Comparison of ENCODE assay signal across 8 cellular contexts in the genomic region with DNA sequence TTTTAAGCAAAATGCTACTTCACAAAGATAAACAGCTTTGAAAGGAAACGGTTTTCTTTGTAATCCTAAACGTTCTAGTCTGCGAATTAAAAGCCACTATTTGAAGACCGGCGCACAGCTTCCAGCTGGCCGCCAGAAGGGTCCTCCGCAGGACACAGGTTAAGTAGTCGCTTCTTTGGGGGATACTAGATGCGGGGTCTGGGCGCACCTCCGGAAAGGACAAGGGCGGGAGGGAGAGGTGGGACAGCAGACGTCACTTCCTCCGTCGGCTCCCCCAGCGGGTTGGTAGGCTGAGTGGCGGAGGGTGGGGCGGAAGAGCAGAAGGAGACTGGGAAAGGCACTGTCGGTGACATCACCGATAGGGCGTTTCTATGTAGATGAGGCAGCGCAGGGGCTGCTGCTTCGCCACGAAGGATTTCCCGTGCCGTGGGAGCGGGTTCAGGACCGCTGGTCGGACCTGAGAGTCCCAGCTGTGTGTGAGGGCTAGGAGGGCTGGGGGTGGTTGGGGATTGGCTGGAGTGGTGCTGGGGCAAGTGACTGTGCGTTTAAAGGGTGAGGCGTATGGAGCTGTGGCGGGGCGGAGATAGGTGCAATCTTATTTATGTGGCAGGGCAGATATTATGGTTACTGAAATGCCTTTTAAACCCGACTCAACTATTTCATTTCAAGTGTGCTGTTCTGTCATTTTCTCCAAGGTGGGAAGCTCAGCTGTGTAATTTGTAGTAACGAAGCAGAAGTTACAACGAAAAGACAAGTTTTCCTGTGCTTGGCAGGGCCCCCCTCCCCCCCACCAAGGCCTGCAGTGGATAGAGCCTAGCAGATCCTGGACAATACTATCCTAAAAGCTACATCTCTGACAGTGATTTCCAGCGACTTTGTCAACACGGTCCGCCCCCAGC.
DNase-seq lines count a peak whose midpoint lies in the region; ATAC-seq, FAIRE-seq and TF ChIP-seq lines count a peak whose summit lies in the region.
"Not testable (repeated sequence)": the region's sequence is repeated elsewhere in the genome, so short reads cannot be mapped to it uniquely, and the experiment has no call there.

No MANE protein-coding gene starts in this region.

- H3K27me3 ChIP-seq in upper lobe of right lung: not testable (repeated sequence)

- peak overlapping the region; percentile 96 for H3K27ac ChIP-seq in upper lobe of right lung

- FAIRE-seq in GM12892 (lab: Jason Lieb, UNC): not testable (repeated sequence)

- H3K36me3 ChIP-seq in upper lobe of right lung: not testable (repeated sequence)

- H3K4me3 ChIP-seq in upper lobe of right lung: peak overlapping the region; percentile 62

- peak; percentile 26 for DNase-seq in GM12892 (ENCODE audit: insufficient read length)
- peak; percentile 91 for DNase-seq in NCI-H1048 (lab: John Stamatoyannopoulos, UW)
- DNase-seq in SK-N-DZ (ENCODE audit: low spot score): peak; percentile 97
- peak; percentile 67 for DNase-seq in activated naive CD8-positive, alpha-beta T cell treated with anti-CD3 and anti-CD28 coated beads for 36 hours
- peak; percentile 94 for DNase-seq in glomerular visceral epithelial cell (ENCODE audit: extremely low spot score)
- DNase-seq in non-pigmented ciliary epithelial cell (ENCODE audit: low read depth): peak; percentile 95
- DNase-seq in upper lobe of right lung: peak; percentile 83

- TF ChIP-seq CTCF in upper lobe of right lung (IDR thresholded peaks at IDR 0.05): not testable (repeated sequence)

- H3K4me1 Mint-ChIP-seq in activated naive CD8-positive, alpha-beta T cell treated with anti-CD3 and anti-CD28 coated beads for 36 hours: peaks cover 13% of the 10 kb centered on the region

- not testable (repeated sequence) for H3K9me3 ChIP-seq in upper lobe of right lung

- not testable (repeated sequence) for H3K9me3 Mint-ChIP-seq in activated naive CD8-positive, alpha-beta T cell treated with anti-CD3 and anti-CD28 coated beads for 36 hours

- peak overlapping the region; percentile 90 for H3K4me3 Mint-ChIP-seq in activated naive CD8-positive, alpha-beta T cell treated with anti-CD3 and anti-CD28 coated beads for 36 hours

- intact Hi-C loops in upper lobe of right lung (cut with DNase I): not testable (repeated sequence)

- not testable (repeated sequence) for H3K36me3 Mint-ChIP-seq in activated naive CD8-positive, alpha-beta T cell treated with anti-CD3 and anti-CD28 coated beads for 36 hours

- not testable (repeated sequence) for H3K27me3 Mint-ChIP-seq in activated naive CD8-positive, alpha-beta T cell treated with anti-CD3 and anti-CD28 coated beads for 36 hours

- H3K27ac Mint-ChIP-seq in activated naive CD8-positive, alpha-beta T cell treated with anti-CD3 and anti-CD28 coated beads for 36 hours: peak overlapping the region; percentile 100

- not testable (repeated sequence) for H3K4me1 ChIP-seq in upper lobe of right lung

- peak; percentile 94 for TF ChIP-seq POLR2A in GM12892 (IDR thresholded peaks at IDR 0.05; ENCODE audit: low read depth, low read length)

- ATAC-seq in HG02759 (IDR thresholded peaks at IDR 0.05; ENCODE audit: unreplicated experiment) (peak; percentile 93), upper lobe of right lung (peak; percentile 99)

Comparison
In these comparisons a context has a peak if more than half of its experiments do, and no peak if none do; other contexts are left out.
1. Peak in every context shown above with its lines: DNase-seq, ATAC-seq, H3K4me3 ChIP-seq and H3K27ac ChIP-seq.
2. DNase-seq: peak in every context shown above with its lines; median percentile 97 in SK-N-DZ; 95 in non-pigmented ciliary epithelial cell; 94 in glomerular visceral epithelial cell; 91 in NCI-H1048; 83 in upper lobe of right lung; 67 in activated naive CD8-positive, alpha-beta T cell treated with anti-CD3 and anti-CD28 coated beads for 36 hours; 26 in GM12892.